Comparison of ENCODE assay signal across 18 cellular contexts in the genomic region with DNA sequence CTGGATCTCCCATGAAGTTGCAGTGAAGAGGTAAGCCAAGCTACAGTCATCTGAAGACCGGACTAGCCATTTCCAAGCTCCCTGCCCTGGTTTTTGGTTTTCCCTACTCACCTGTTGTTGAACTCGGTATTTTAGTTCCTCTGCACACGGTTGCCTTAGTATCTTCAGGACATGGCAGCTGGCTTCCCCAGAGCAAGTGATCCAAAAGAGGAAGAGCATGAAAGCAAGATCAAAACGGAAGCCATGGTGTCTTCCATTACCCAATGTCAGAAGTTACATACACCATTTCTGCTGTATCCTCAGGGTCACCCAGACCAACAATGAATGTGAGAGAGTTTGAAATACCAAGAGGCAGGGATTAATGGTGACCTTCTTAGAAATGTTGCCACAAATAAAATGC.
"Had no signal": no experiment of that assay in that cellular context is flagged by ENCODE, and none has a peak within 500 bp of the region (broad histone marks: within the 10 kb centered on the region; RNA-seq: fewer than 3 reads in every experiment).

No MANE protein-coding gene starts in this region.

- ATAC-seq: activated CD8-positive, alpha-beta T cell treated with anti-CD3 and anti-CD28 coated beads, Interleukin-2, amount 10 ng/mL, durations not matched to agents 7 days and 5 days; naive thymus-derived CD4-positive, alpha-beta T cell had no signal

- H3K4me3 ChIP-seq: lung, prostate gland, thoracic aorta had no signal

- H3K4me1 ChIP-seq: prostate gland had no signal

- H3K27ac ChIP-seq: prostate gland, thoracic aorta, VCaP had no signal

- H3K36me3 ChIP-seq: prostate gland, spleen, thoracic aorta had no signal

- H3K27me3 ChIP-seq: spleen had no signal

- H3K9me3 ChIP-seq: prostate gland, spleen, thoracic aorta had no signal

- DNase-seq: activated CD4-positive, alpha-beta T cell treated with anti-CD3 and anti-CD28 coated beads, Interleukin-2, amount 10 ng/mL, durations not matched to agents 7 days and 5 days; activated CD4-positive, CD25-positive, alpha-beta regulatory T cell treated with anti-CD3 and anti-CD28 coated beads, Interleukin-2, amount 50 U/mL, for 72 hours; activated CD8-positive, alpha-beta T cell treated with anti-CD3 and anti-CD28 coated beads, Interleukin-2, amount 10 ng/mL, durations not matched to agents 7 days and 5 days; activated gamma-delta T cell treated with Interleukin-2 at 50 U/mL for 16 hours; aorta; caudate nucleus; effector CD8-positive, alpha-beta T cell; erythroblast; foreskin fibroblast; kidney; naive thymus-derived CD4-positive, alpha-beta T cell; spleen; stimulated activated CD4-positive, alpha-beta T cell treated with anti-CD3 and anti-CD28 coated beads, Interleukin-4, amount 100 ng/mL, for 1 hour; stimulated activated naive CD4-positive, alpha-beta T cell had no signal
